In the genomic region with DNA sequence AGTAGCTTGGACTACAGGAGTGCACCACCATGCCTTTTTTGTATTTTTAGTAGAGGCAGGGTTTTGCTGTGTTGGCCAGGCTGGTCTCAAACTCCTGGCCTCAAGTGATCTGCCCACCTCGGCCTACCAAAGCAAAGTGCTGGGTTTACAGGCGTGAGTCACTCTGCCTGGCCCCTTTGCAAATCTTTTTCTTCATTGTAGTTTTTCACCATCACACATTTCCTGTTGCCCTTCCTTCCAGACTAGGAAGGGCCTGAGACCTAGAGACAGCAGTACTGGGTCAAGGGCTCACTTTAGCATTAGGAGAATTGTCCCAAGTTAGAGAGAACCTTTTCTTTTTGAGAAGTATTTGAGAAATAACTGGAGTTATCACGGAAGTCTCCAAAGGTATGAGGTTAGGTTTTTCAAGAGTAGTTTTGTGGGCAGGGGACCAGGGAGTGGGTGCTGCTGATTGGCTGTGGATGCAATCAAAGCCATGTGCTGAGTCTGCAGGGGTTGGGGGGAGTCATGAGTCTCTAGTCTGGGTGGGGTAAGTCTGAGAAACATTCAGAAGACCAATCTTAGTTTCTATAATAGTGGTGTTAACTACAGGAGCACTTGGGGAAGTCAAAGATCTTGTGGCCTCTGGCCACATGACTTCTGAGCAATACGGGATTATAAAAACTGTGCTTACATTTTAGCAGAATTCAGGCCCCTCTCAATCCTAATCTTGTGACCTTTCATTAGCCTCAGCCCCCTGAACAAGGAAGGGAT, we compare ENCODE assay signal across 15 cellular contexts. TPM values are rescaled to one million over a fixed set of nuclear protein-coding genes. Genes with fewer than 3 reads are reported as not detected.
DNase-seq lines count a peak whose midpoint lies in the region; ATAC-seq and TF ChIP-seq lines count a peak whose summit lies in the region.
"Had no signal": no experiment of that assay in that cellular context is flagged by ENCODE, and none has a peak within 500 bp of the region (broad histone marks: within the 10 kb centered on the region; RNA-seq: fewer than 3 reads in every experiment).

No MANE protein-coding gene starts in this region.

- in situ Hi-C loops in KBM-7 (cut with MboI; ENCODE audit: low pct_unique_long_range_greater_than_20kb, low sequenced_read_pairs), result loop anchor here (25.0 kb wide), 1 partner anchor 193 kb away; no protein-coding TSS in a partner anchor

- peaks cover 0 to 1% (median 0%) of the 10 kb centered on the region in 7 donors for H3K9me3 Mint-ChIP-seq in CD14-positive monocyte
- no peaks in the 10 kb centered on the region for H3K9me3 Mint-ChIP-seq in central memory CD8-positive, alpha-beta T cell

- peak overlapping the region in 1 of 2 experiments; percentile 8 for H3K4me3 ChIP-seq in neutrophil (ENCODE audit: low read depth in 1 of 2, low read length in 1 of 2)
- H3K4me3 ChIP-seq: ovary, Peyer's patch had no signal

- peaks cover 69 to 85% of the 10 kb centered on the region in 2 experiments for H3K4me1 ChIP-seq in neutrophil (ENCODE audit: control insufficient read depth in 1 of 2, insufficient read depth in 1 of 2, low read depth in 1 of 2, low read length in 1 of 2)

- H3K36me3 ChIP-seq in neutrophil, result peaks cover 19% of the 10 kb centered on the region
- H3K36me3 ChIP-seq: ovary had no signal

- intact Hi-C loops in CD14-positive monocyte (cut with micrococcal nuclease), result no loop called here

- TF ChIP-seq CTCF in CD14-positive monocyte (IDR thresholded peaks at IDR 0.05) (no peak), neutrophil (IDR thresholded peaks at IDR 0.05) (no peak)

- H3K27ac Mint-ChIP-seq in CD14-positive monocyte, result peak overlapping the region; percentile 63 to 94 (median 87)
- H3K27ac Mint-ChIP-seq in central memory CD8-positive, alpha-beta T cell (ENCODE audit: low read depth), result peak overlapping the region; percentile 96

- H3K27me3 ChIP-seq in neutrophil, result no peaks in the 10 kb centered on the region
- H3K27me3 ChIP-seq: BLaER1 treated with 17β-estradiol and CSF1 and Interleukin-3, amounts not matched to agents 10 nM and 100 nM; ovary; Peyer's patch had no signal

- no peaks in the 10 kb centered on the region for H3K27me3 Mint-ChIP-seq in CD14-positive monocyte (ENCODE audit: low read depth in 3 of 3)
- no peaks in the 10 kb centered on the region for H3K27me3 Mint-ChIP-seq in central memory CD8-positive, alpha-beta T cell
- H3K27me3 Mint-ChIP-seq: T-helper 17 cell had no signal

- H3K4me3 Mint-ChIP-seq in CD14-positive monocyte, result peak overlapping the region in 1 of 2 donors; percentile 9
- peak overlapping the region; percentile 40 for H3K4me3 Mint-ChIP-seq in central memory CD8-positive, alpha-beta T cell
- H3K4me3 Mint-ChIP-seq: T-helper 17 cell had no signal

- peaks cover 76% of the 10 kb centered on the region for H3K4me1 Mint-ChIP-seq in CD14-positive monocyte
- peaks cover 91% of the 10 kb centered on the region for H3K4me1 Mint-ChIP-seq in central memory CD8-positive, alpha-beta T cell

- peaks cover 18 to 24% of the 10 kb centered on the region in 2 donors for H3K36me3 Mint-ChIP-seq in CD14-positive monocyte
- peaks cover 37% of the 10 kb centered on the region for H3K36me3 Mint-ChIP-seq in central memory CD8-positive, alpha-beta T cell (ENCODE audit: insufficient read depth)

- peak overlapping the region; percentile 79 for H3K27ac ChIP-seq in neutrophil
- H3K27ac ChIP-seq: ovary had no signal

- no peaks in the 10 kb centered on the region for H3K9me3 ChIP-seq in neutrophil
- H3K9me3 ChIP-seq: ovary, Peyer's patch had no signal

- DNase-seq in CD14-positive monocyte (ENCODE audit: low spot score) (no peak), ELR (ENCODE audit: low read depth) (peak; percentile 19), ureter (ENCODE audit: low spot score) (no peak), inferior parietal cortex (ENCODE audit: extremely low spot score) (no peak), KBM-7 (no peak)
- DNase-seq in central memory CD8-positive, alpha-beta T cell (ENCODE audit: low spot score in 2 of 2), result no peak
- DNase-seq: hypothalamus; NCI-H1092 treated with DMSO at 0.1 percent for 48 hours; ovary; Peyer's patch; stimulated activated CD4-positive, alpha-beta T cell treated with anti-CD3 and anti-CD28 coated beads, Interleukin-1b, Interleukin-23, amount 100 ng/mL, for 48 hours; T-helper 17 cell had no signal

- ATAC-seq in central memory CD8-positive, alpha-beta T cell (replicated peaks; ENCODE audit: extremely low read depth, poor library complexity, severe bottlenecking), result peak; percentile 12
- no peak for ATAC-seq in GM21529 (IDR thresholded peaks at IDR 0.05; ENCODE audit: unreplicated experiment)
- ATAC-seq: T-helper 17 cell had no signal

RNA-seq across cellular contexts. Expression of gene B3GNT2, which starts 23.7 kb away (rescaled TPM):
- polyA plus RNA-seq in CD14-positive monocyte, result 10 to 100 TPM; 15.9 to 18.5 TPM
- 16.9 TPM for total RNA-seq in ureter
